12 cellular contexts compared by ENCODE assay signal in the genomic region with DNA sequence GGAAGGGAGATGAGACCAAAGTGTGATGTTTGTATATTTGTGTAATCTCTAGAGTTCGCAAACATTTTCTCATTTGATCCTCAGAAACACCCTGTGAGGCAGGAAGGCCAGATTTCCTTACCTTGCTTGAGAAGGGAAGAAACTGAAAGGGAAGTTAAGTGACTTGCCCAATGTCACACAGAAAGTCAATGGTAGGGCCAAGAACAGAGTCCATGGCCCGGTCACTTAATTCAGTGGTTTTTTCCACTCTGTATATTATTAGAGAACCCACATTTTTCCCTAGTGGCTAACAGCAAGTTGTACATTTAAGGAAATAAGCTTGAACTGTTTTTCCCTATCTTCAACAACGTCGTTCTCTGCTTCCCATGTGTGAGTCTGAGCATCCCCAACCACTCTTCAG. TPM values are rescaled to one million over a fixed set of nuclear protein-coding genes. Genes with fewer than 3 reads are reported as not detected.
A peak's percentile ranks its signal among the peaks of the same experiment; 100 is the strongest.
DNase-seq lines count a peak whose midpoint lies in the region; ATAC-seq and TF ChIP-seq lines count a peak whose summit lies in the region.
"Had no signal": no experiment of that assay in that cellular context is flagged by ENCODE, and none has a peak within 500 bp of the region (broad histone marks: within the 10 kb centered on the region; RNA-seq: fewer than 3 reads in every experiment).

No MANE protein-coding gene starts in this region.

- 59 to 72% (median 67%) methylated on average over 4 of the region's 4 CpGs for WGBS in spleen, 5 donors

- H4K20me1 ChIP-seq in Karpas-422 (ENCODE audit: insufficient read depth, low read depth, low read length) = no peaks in the 10 kb centered on the region

- H3K27me3 ChIP-seq in spleen (replicated peaks in 1 of 7) (no peaks in the 10 kb centered on the region), Karpas-422 (ENCODE audit: low read length) (0 out of 2 replicates have a peak, but pooled peaks cover 4% of the 10 kb centered on the region)

- DNase-seq in activated T-cell treated with anti-CD3 and anti-CD28 coated beads, Interleukin-2, amount 50 U/mL, for 72 hours = no peak
- DNase-seq in activated T-cell treated with anti-CD3 and anti-CD28 coated beads, Interleukin-2, amount 50 U/mL, for 48 hours = no peak
- DNase-seq in T-helper 17 cell = no peak
- no peak for DNase-seq in spleen
- no peak for DNase-seq in GM10248 (ENCODE audit: extremely low spot score)
- DNase-seq in Karpas-422 = no peak
- DNase-seq in activated CD8-positive, alpha-beta memory T cell treated with anti-CD3 and anti-CD28 coated beads, Interleukin-2, amount 50 U/mL, for 48 hours = no peak
- DNase-seq: dermis blood vessel endothelial cell, NCI-H2107 had no signal

- H3K4me3 Mint-ChIP-seq in activated T-cell treated with anti-CD3 and anti-CD28 coated beads, Interleukin-2, amount 50 U/mL, for 72 hours = peak overlapping the region; percentile 48 to 76
- H3K4me3 Mint-ChIP-seq in T-helper 17 cell = no peak overlapping the region
- H3K4me3 Mint-ChIP-seq: mesothelial cell of epicardium had no signal

- H3K4me3 ChIP-seq in spleen (peak overlapping the region in 1 of 8 donors; percentile 40), Karpas-422 (ENCODE audit: low read length) (no peak overlapping the region)
- H3K4me3 ChIP-seq: SJSA1 had no signal

- H3K4me1 ChIP-seq in spleen (peaks cover 3 to 35% (median 29%) of the 10 kb centered on the region in 6 donors), Karpas-422 (ENCODE audit: low read length) (peaks cover 3% of the 10 kb centered on the region; the same call in 1 of the 2 replicates)
- H3K4me1 ChIP-seq: SJSA1 had no signal

- H3K9me2 ChIP-seq in Karpas-422 (replicated peaks; ENCODE audit: insufficient read depth, low read length) = no peaks in the 10 kb centered on the region

- no peak overlapping the region for H3K9ac ChIP-seq in Karpas-422 (ENCODE audit: low read length)

- intact Hi-C loops in spleen (cut with DNase I; ENCODE audit: low total_unique reads) = no loop called here

- CTCF ChIA-PET in GM10248 (lab: Yijun Ruan, JAX) = no interaction called here

- H3K4me1 Mint-ChIP-seq in activated T-cell treated with anti-CD3 and anti-CD28 coated beads, Interleukin-2, amount 50 U/mL, for 72 hours (ENCODE audit: low read depth) = peaks cover 20% of the 10 kb centered on the region
- peaks cover 5% of the 10 kb centered on the region for H3K4me1 Mint-ChIP-seq in T-helper 17 cell

- no peaks in the 10 kb centered on the region for H3K79me2 ChIP-seq in Karpas-422 (ENCODE audit: low read length)

- peak overlapping the region; percentile 4 for H3K27ac Mint-ChIP-seq in activated T-cell treated with anti-CD3 and anti-CD28 coated beads, Interleukin-2, amount 50 U/mL, for 72 hours
- H3K27ac Mint-ChIP-seq in T-helper 17 cell = peak overlapping the region; percentile 3
- H3K27ac Mint-ChIP-seq: mesothelial cell of epicardium had no signal

- TF ChIP-seq CTCF in spleen (IDR thresholded peaks at IDR 0.05 in 8 of 11, conservative IDR thresholded peaks at IDR 0.05 in 3 of 11) = peak in 1 of 11 experiments; percentile 7
- TF ChIP-seq CTCF in GM10248 (IDR thresholded peaks at IDR 0.05; ENCODE audit: control extremely low read depth, extremely low read depth, low read depth, missing control alignments) = no peak

- ATAC-seq in activated T-cell treated with anti-CD3 and anti-CD28 coated beads, Interleukin-2, amount 50 U/mL, for 72 hours (replicated peaks in 1 of 2) = peak in 1 of 2 donors; percentile 22
- ATAC-seq in GM21825 (IDR thresholded peaks at IDR 0.05; ENCODE audit: unreplicated experiment) (peak; percentile 19), T-helper 17 cell (no peak)

- no peaks in the 10 kb centered on the region for H3K9me3 Mint-ChIP-seq in activated T-cell treated with anti-CD3 and anti-CD28 coated beads, Interleukin-2, amount 50 U/mL, for 72 hours
- H3K9me3 Mint-ChIP-seq: mesothelial cell of epicardium had no signal

- TF ChIP-seq POLR2A in spleen (IDR thresholded peaks at IDR 0.05) = no peak

- H3K9me3 ChIP-seq in T-helper 17 cell (ENCODE audit: control insufficient read depth, low read length, poor library complexity, severe bottlenecking) = no peaks in the 10 kb centered on the region
- H3K9me3 ChIP-seq in spleen = no peaks in the 10 kb centered on the region
- no peaks in the 10 kb centered on the region for H3K9me3 ChIP-seq in Karpas-422 (ENCODE audit: low read length)
- H3K9me3 ChIP-seq: SJSA1 had no signal

- H3K36me3 ChIP-seq in spleen = no peaks in the 10 kb centered on the region
- H3K36me3 ChIP-seq in Karpas-422 (ENCODE audit: insufficient read depth, low read length) = no peaks in the 10 kb centered on the region
- H3K36me3 ChIP-seq: SJSA1 had no signal

- H3K36me3 Mint-ChIP-seq in activated T-cell treated with anti-CD3 and anti-CD28 coated beads, Interleukin-2, amount 50 U/mL, for 72 hours (ENCODE audit: insufficient read depth in 2 of 2) = no peaks in the 10 kb centered on the region
- peaks cover 2% of the 10 kb centered on the region for H3K36me3 Mint-ChIP-seq in T-helper 17 cell (ENCODE audit: low read depth)
- H3K36me3 Mint-ChIP-seq: mesothelial cell of epicardium had no signal

- POLR2A ChIA-PET in GM10248 (lab: Yijun Ruan, JAX) = no interaction called here

- H3K4me2 ChIP-seq in Karpas-422 (ENCODE audit: low read depth, low read length, poor library complexity, severe bottlenecking) = no peak overlapping the region

- peak overlapping the region in 7 of 8 donors; percentile 65 to 91 (median 78) for H3K27ac ChIP-seq in spleen
- no peak overlapping the region for H3K27ac ChIP-seq in Karpas-422 (ENCODE audit: low read length)
- H3K27ac ChIP-seq: SJSA1 had no signal

- no peaks in the 10 kb centered on the region for H3K27me3 Mint-ChIP-seq in activated T-cell treated with anti-CD3 and anti-CD28 coated beads, Interleukin-2, amount 50 U/mL, for 72 hours (ENCODE audit: low read depth)
- H3K27me3 Mint-ChIP-seq in T-helper 17 cell = peaks cover 7% of the 10 kb centered on the region

- H2AFZ ChIP-seq in Karpas-422 (ENCODE audit: low read length) = no peak overlapping the region

RNA-seq across cellular contexts. Expression of gene CHPT1, which starts 25.6 kb away (rescaled TPM):
- 10 to 100 TPM; 20.2 to 24.6 TPM for total RNA-seq in activated T-cell treated with anti-CD3 and anti-CD28 coated beads, Interleukin-2, amount 50 U/mL, for 72 hours
- 1 to 10 TPM; 6.2 to 8.3 TPM for total RNA-seq in T-helper 17 cell
- 100 to 1,000 TPM in 2 of 7 donors, 10 to 100 TPM in 5; 42.4 to 115 (median 47.8) TPM for total RNA-seq in spleen
- 10 to 100 TPM; 26.8 to 34.3 (median 30.4) TPM for polyA plus RNA-seq in spleen
- total RNA-seq in Karpas-422 (2014; rRNA removed; shearing (Covaris generic); ENCODE audit: low replicate concordance) = 0.11 TPM in 1 of 2 replicates, not detected in the other
